Comparison of ENCODE assay signal across 8 cellular contexts in genomic region chr4:163164591-163164990, GRCh38. TPM values are rescaled to one million over a fixed set of nuclear protein-coding genes. Genes with fewer than 3 reads are reported as not detected.
DNase-seq lines count a peak whose midpoint lies in the region; ATAC-seq and TF ChIP-seq lines count a peak whose summit lies in the region.

No MANE protein-coding gene starts in this region.

- H3K36me3 ChIP-seq in endodermal cell (ENCODE audit: control insufficient read depth, insufficient read depth, low read length) = peaks cover 46% of the 10 kb centered on the region
- H3K36me3 ChIP-seq in prostate gland = no peaks in the 10 kb centered on the region
- peaks cover 0 to 24% (median 4%) of the 10 kb centered on the region in 4 donors for H3K36me3 ChIP-seq in sigmoid colon

- no peaks in the 10 kb centered on the region for H3K27me3 Mint-ChIP-seq in endodermal cell (ENCODE audit: insufficient read depth)

- no peak for ATAC-seq in GM21723 (IDR thresholded peaks at IDR 0.05; ENCODE audit: unreplicated experiment)

- peaks cover 16% of the 10 kb centered on the region for H3K4me1 Mint-ChIP-seq in endodermal cell

- peak overlapping the region; percentile 84 for H3K4me3 Mint-ChIP-seq in endodermal cell

- no peaks in the 10 kb centered on the region for H3K4me1 ChIP-seq in endodermal cell (ENCODE audit: control insufficient read depth, insufficient read depth, low read length)
- H3K4me1 ChIP-seq in prostate gland (replicated peaks) = peaks cover 2% of the 10 kb centered on the region
- H3K4me1 ChIP-seq in sigmoid colon = peaks cover 0 to 46% (median 20%) of the 10 kb centered on the region in 4 donors

- DNase-seq in GM12864 (ENCODE audit: low read depth) = no peak
- DNase-seq in OCI-M1 (lab: John Stamatoyannopoulos, UW) = peak; percentile 62
- no peak for DNase-seq in endodermal cell
- DNase-seq in prostate gland (ENCODE audit: low spot score) = no peak
- DNase-seq in DMS53 treated with DMSO at 0.1 percent for 48 hours (lab: John Stamatoyannopoulos, UW; ENCODE audit: unreplicated experiment) = no peak
- DNase-seq in sigmoid colon = no peak
- no peak for DNase-seq in hypothalamus (lab: John Stamatoyannopoulos, UW)

- no peak overlapping the region for H3K27ac Mint-ChIP-seq in endodermal cell

- H3K27me3 ChIP-seq in endodermal cell (ENCODE audit: control insufficient read depth, insufficient read depth, low read length, poor library complexity, severe bottlenecking) (no peaks in the 10 kb centered on the region), prostate gland (replicated peaks; ENCODE audit: insufficient read depth) (no peaks in the 10 kb centered on the region), sigmoid colon (no peaks in the 10 kb centered on the region)

- peaks cover 28% of the 10 kb centered on the region for H3K36me3 Mint-ChIP-seq in endodermal cell (ENCODE audit: low read depth)

- H3K4me3 ChIP-seq in GM12864 (ENCODE audit: low read depth, low read length) = peak overlapping the region; percentile 60
- peak overlapping the region; percentile 98 for H3K4me3 ChIP-seq in endodermal cell (ENCODE audit: low read length)
- peak overlapping the region; percentile 62 to 90 for H3K4me3 ChIP-seq in prostate gland
- peak overlapping the region in 2 of 4 donors; percentile 72 to 85 for H3K4me3 ChIP-seq in sigmoid colon

- H3K27ac ChIP-seq in endodermal cell (ENCODE audit: low read depth, low read length) (no peak overlapping the region), prostate gland (no peak overlapping the region), sigmoid colon (no peak overlapping the region)

- intact Hi-C loops in prostate gland (cut with DNase I) = loop anchor here (10.0 kb wide), 1 partner anchor 330 kb away; the partner anchor contains the start of gene TMA16
- intact Hi-C loops in sigmoid colon (cut with DNase I) = loop anchor here (10.0 kb wide), 1 partner anchor 330 kb away; the partner anchor contains the start of gene TMA16

- H3K9me3 Mint-ChIP-seq in endodermal cell = no peaks in the 10 kb centered on the region

- H3K9me3 ChIP-seq in endodermal cell (ENCODE audit: control insufficient read depth, low read length) = no peaks in the 10 kb centered on the region
- no peaks in the 10 kb centered on the region for H3K9me3 ChIP-seq in prostate gland
- no peaks in the 10 kb centered on the region for H3K9me3 ChIP-seq in sigmoid colon

- TF ChIP-seq CTCF in GM12864 (IDR thresholded peaks at IDR 0.05; ENCODE audit: low read depth, low read length, missing control alignments) (no peak), endodermal cell (conservative IDR thresholded peaks at IDR 0.05) (no peak), prostate gland (IDR thresholded peaks at IDR 0.05) (no peak), sigmoid colon (IDR thresholded peaks at IDR 0.05) (no peak)

- no peak for TF ChIP-seq EP300 in sigmoid colon (IDR thresholded peaks at IDR 0.05)

- H3K9ac ChIP-seq in endodermal cell (ENCODE audit: extremely low read depth, low read length, poor library complexity, severe bottlenecking) = peak overlapping the region; percentile 84

- no peak for TF ChIP-seq POLR2A in prostate gland (IDR thresholded peaks at IDR 0.05)
- no peak for TF ChIP-seq POLR2A in sigmoid colon (IDR thresholded peaks at IDR 0.05)

- WGBS in endodermal cell (ENCODE audit: insufficient coverage in 1 of 2, insufficient read length in 1 of 2), 2 experiments = 85 to 92% methylated on average over 2 to 3 of the region's 3 CpGs
- WGBS in prostate gland = 70% methylated on average over 3 of the region's 3 CpGs
- WGBS in sigmoid colon, 2 donors = 55 to 70% methylated on average over 3 of the region's 3 CpGs

RNA-seq across cellular contexts. Expression of gene NAF1, which starts 2.1 kb away (rescaled TPM):
- total RNA-seq in endodermal cell (10 to 100 TPM; 31.0 to 37.6 TPM), prostate gland (10 to 100 TPM; 21.1 to 30.0 TPM), sigmoid colon (10 to 100 TPM; 26.9 to 27.5 (median 27.2) TPM)
- polyA plus RNA-seq in endodermal cell (2013, experiment 1 of 2) = 27.3 TPM
- 24.6 TPM for polyA plus RNA-seq in endodermal cell (2013, experiment 2 of 2)
- polyA plus RNA-seq in sigmoid colon = 1 to 10 TPM; 4.6 to 5.6 (median 4.8) TPM
